Comparison of ENCODE assay signal across 14 cellular contexts in genomic region chr4:40987151-40987550, GRCh38.
A peak's percentile ranks its signal among the peaks of the same experiment; 100 is the strongest.
DNase-seq lines count a peak whose midpoint lies in the region; ATAC-seq, FAIRE-seq and TF ChIP-seq lines count a peak whose summit lies in the region.
"Had no signal": no experiment of that assay in that cellular context is flagged by ENCODE, and none has a peak within 500 bp of the region (broad histone marks: within the 10 kb centered on the region; RNA-seq: fewer than 3 reads in every experiment).

No MANE protein-coding gene starts in this region.

- H3K9me3 ChIP-seq in kidney (ENCODE audit: control insufficient read depth in 1 of 2, low read length in 2 of 2) = no peaks in the 10 kb centered on the region
- H3K9me3 ChIP-seq in transverse colon = no peaks in the 10 kb centered on the region

- DNase-seq in NOMO-1 treated with DMSO at 0.1 percent for 48 hours (lab: John Stamatoyannopoulos, UW; ENCODE audit: unreplicated experiment) (peak; percentile 4), NOMO-1 treated with dmso at 0.1 percent for 144 hours (lab: John Stamatoyannopoulos, UW; ENCODE audit: unreplicated experiment) (no peak), fibroblast of gingiva (ENCODE audit: low read depth) (peak; percentile 42), kidney (no peak), T-helper 9 cell (no peak), transverse colon (no peak)
- DNase-seq: CD4-positive, CD25-positive, alpha-beta regulatory T cell; DMS53; H7 had no signal

- no peak for ATAC-seq in GM18502 (IDR thresholded peaks at IDR 0.05; ENCODE audit: poor library complexity, unreplicated experiment)
- ATAC-seq: GM23338 had no signal

- WGBS in transverse colon (ENCODE audit: low coverage in 1 of 2), 2 donors = 57 to 67% methylated on average over 3 of the region's 3 CpGs

- no peak for TF ChIP-seq EP300 in transverse colon (IDR thresholded peaks at IDR 0.05; ENCODE audit: low read depth)

- intact Hi-C loops in kidney (cut with DNase I) (loop anchor here (10.0 kb wide), 1 partner anchor 52 kb away; no protein-coding TSS in a partner anchor), transverse colon (cut with DNase I; ENCODE audit: low total_unique reads) (no loop called here)

- no peak overlapping the region for H3K27ac ChIP-seq in kidney (ENCODE audit: low read depth in 2 of 2, low read length in 2 of 2)
- H3K27ac ChIP-seq in transverse colon = peak overlapping the region in 1 of 4 donors; percentile 1
- H3K27ac ChIP-seq: 22Rv1 had no signal

- H3K36me3 ChIP-seq in kidney (ENCODE audit: control insufficient read depth in 1 of 2, insufficient read depth in 2 of 2, low read length in 2 of 2) (no peaks in the 10 kb centered on the region), transverse colon (no peaks in the 10 kb centered on the region)

- peak; percentile 35 for FAIRE-seq in kidney (lab: Jason Lieb, UNC)
- FAIRE-seq: GM18507 had no signal

- H3K9ac ChIP-seq in kidney (ENCODE audit: low read length in 2 of 2) = no peak overlapping the region
- H3K9ac ChIP-seq: BLaER1 treated with 17β-estradiol and CSF1 and Interleukin-3, amounts not matched to agents 10 nM and 100 nM had no signal

- no peak for TF ChIP-seq CTCF in kidney (IDR thresholded peaks at IDR 0.05; ENCODE audit: borderline replicate concordance, extremely low read depth, insufficient read depth)
- TF ChIP-seq CTCF in transverse colon (IDR thresholded peaks at IDR 0.05) = no peak

- peaks cover 3 to 5% of the 10 kb centered on the region in 2 donors for H3K4me1 ChIP-seq in kidney (ENCODE audit: control insufficient read depth in 1 of 2, insufficient read depth in 1 of 2, low read depth in 1 of 2, low read length in 2 of 2)
- H3K4me1 ChIP-seq in transverse colon = peaks cover 0 to 10% (median 0%) of the 10 kb centered on the region in 4 donors

- TF ChIP-seq POLR2A in transverse colon (IDR thresholded peaks at IDR 0.05) = no peak

- no peaks in the 10 kb centered on the region for H3K27me3 ChIP-seq in transverse colon
- H3K27me3 ChIP-seq: BLaER1 treated with 17β-estradiol and CSF1 and Interleukin-3, amounts not matched to agents 10 nM and 100 nM had no signal

- in situ Hi-C loops in transverse colon (cut with MboI; ENCODE audit: low pct_ligation_motif_present in 1 of 4, low pct_unique_long_range_greater_than_20kb in 1 of 4, low sequenced_read_pairs in 3 of 4) = loop anchor here in 1 of 4 donors (25.0 kb wide), 1 partner anchor 225 kb away; the partner anchor contains the start of gene APBB2

- H3K4me3 ChIP-seq in kidney (ENCODE audit: low read length in 2 of 2) (no peak overlapping the region), transverse colon (no peak overlapping the region)
- H3K4me3 ChIP-seq: BLaER1 treated with 17β-estradiol and CSF1 and Interleukin-3, amounts not matched to agents 10 nM and 100 nM; GM23338 had no signal

Comparison
In these comparisons a context has a peak if more than half of its experiments do, and no peak if none do; other contexts are left out.
1. DNase-seq: peak in NOMO-1 treated with DMSO at 0.1 percent for 48 hours (single experiment) and fibroblast of gingiva (single experiment); none in NOMO-1 treated with dmso at 0.1 percent for 144 hours (single experiment), kidney (single experiment), T-helper 9 cell (single experiment) and transverse colon (single experiment).